28 cellular contexts compared by ENCODE assay signal in genomic region chr2:141380625-141381012, GRCh38.
"Had no signal": no experiment of that assay in that cellular context is flagged by ENCODE, and none has a peak within 500 bp of the region (broad histone marks: within the 10 kb centered on the region; RNA-seq: fewer than 3 reads in every experiment).

No MANE protein-coding gene starts in this region.

- H3K36me3 Mint-ChIP-seq: activated naive CD4-positive, alpha-beta T cell treated with anti-CD3 and anti-CD28 coated beads, Interleukin-2, amount 50 U/mL, for 24 hours had no signal

- H3K27me3 Mint-ChIP-seq: activated naive CD4-positive, alpha-beta T cell treated with anti-CD3 and anti-CD28 coated beads, Interleukin-2, amount 50 U/mL, for 24 hours; activated naive CD8-positive, alpha-beta T cell treated with anti-CD3 and anti-CD28 coated beads, Interleukin-2, amount 50 U/mL, for 24 hours had no signal

- DNase-seq: activated CD4-positive, alpha-beta T cell treated with anti-CD3 and anti-CD28 coated beads for 48 hours; activated CD4-positive, alpha-beta T cell treated with anti-CD3 and anti-CD28 coated beads, Interleukin-2, amount 50 U/mL, for 4 hours; activated CD4-positive, CD25-positive, alpha-beta regulatory T cell treated with anti-CD3 and anti-CD28 coated beads, Interleukin-2, amount 50 U/mL, for 72 hours; activated CD8-positive, alpha-beta memory T cell treated with anti-CD3 and anti-CD28 coated beads, Interleukin-2, amount 50 U/mL, for 48 hours; activated CD8-positive, alpha-beta T cell treated with anti-CD3 and anti-CD28 coated beads, Interleukin-2, amount 10 ng/mL, durations not matched to agents 7 days and 5 days; activated naive CD8-positive, alpha-beta T cell treated with anti-CD3 and anti-CD28 coated beads, Interleukin-2, amount 50 U/mL, for 24 hours; activated T-cell treated with anti-CD3 and anti-CD28 coated beads, Interleukin-2, amount 50 U/mL, for 1 hour; amniotic stem cell; body of pancreas; central memory CD4-positive, alpha-beta T cell; Karpas-422; MM.1S; NCI-H1105; NCI-H1436; NCI-H187; NCI-H2081; NCI-H2227 treated with DMSO at 0.1 percent for 48 hours; NCI-H774; OCI-M1; Right ventricle myocardium superior; SW 1271 had no signal

- H3K4me1 Mint-ChIP-seq: activated naive CD4-positive, alpha-beta T cell treated with anti-CD3 and anti-CD28 coated beads, Interleukin-2, amount 50 U/mL, for 24 hours; activated naive CD8-positive, alpha-beta T cell treated with anti-CD3 and anti-CD28 coated beads, Interleukin-2, amount 50 U/mL, for 24 hours had no signal

- H3K4me3 Mint-ChIP-seq: activated CD8-positive, alpha-beta T cell treated with anti-CD3 and anti-CD28 coated beads, Interleukin-2, amount 10 ng/mL, durations not matched to agents 7 days and 5 days; activated naive CD4-positive, alpha-beta T cell treated with anti-CD3 and anti-CD28 coated beads, Interleukin-2, amount 50 U/mL, for 24 hours; activated naive CD8-positive, alpha-beta T cell treated with anti-CD3 and anti-CD28 coated beads, Interleukin-2, amount 50 U/mL, for 24 hours; WTC11 had no signal

- H3K27ac ChIP-seq: ascending aorta, body of pancreas, RWPE1, SJSA1 had no signal

- ATAC-seq: activated CD8-positive, alpha-beta T cell treated with anti-CD3 and anti-CD28 coated beads, Interleukin-2, amount 10 ng/mL, durations not matched to agents 7 days and 5 days; activated naive CD8-positive, alpha-beta T cell treated with anti-CD3 and anti-CD28 coated beads, Interleukin-2, amount 50 U/mL, for 24 hours; body of pancreas; Panc1; SK-N-SH treated with all-trans-retinoic acid at 6 μM for 48 hours; WTC11 had no signal

- H3K9me3 ChIP-seq: ascending aorta, SJSA1 had no signal

- H3K4me1 ChIP-seq: ascending aorta, body of pancreas, SJSA1 had no signal

- H3K27ac Mint-ChIP-seq: activated CD8-positive, alpha-beta T cell treated with anti-CD3 and anti-CD28 coated beads, Interleukin-2, amount 10 ng/mL, durations not matched to agents 7 days and 5 days; activated naive CD4-positive, alpha-beta T cell treated with anti-CD3 and anti-CD28 coated beads, Interleukin-2, amount 50 U/mL, for 24 hours; activated naive CD8-positive, alpha-beta T cell treated with anti-CD3 and anti-CD28 coated beads, Interleukin-2, amount 50 U/mL, for 24 hours; WTC11 had no signal

- H3K27me3 ChIP-seq: ascending aorta, body of pancreas, SJSA1 had no signal

- H3K4me3 ChIP-seq: ascending aorta, body of pancreas, SJSA1 had no signal

- H3K36me3 ChIP-seq: ascending aorta, SJSA1 had no signal
